1 cellular context compared by ENCODE assay signal in the genomic region with DNA sequence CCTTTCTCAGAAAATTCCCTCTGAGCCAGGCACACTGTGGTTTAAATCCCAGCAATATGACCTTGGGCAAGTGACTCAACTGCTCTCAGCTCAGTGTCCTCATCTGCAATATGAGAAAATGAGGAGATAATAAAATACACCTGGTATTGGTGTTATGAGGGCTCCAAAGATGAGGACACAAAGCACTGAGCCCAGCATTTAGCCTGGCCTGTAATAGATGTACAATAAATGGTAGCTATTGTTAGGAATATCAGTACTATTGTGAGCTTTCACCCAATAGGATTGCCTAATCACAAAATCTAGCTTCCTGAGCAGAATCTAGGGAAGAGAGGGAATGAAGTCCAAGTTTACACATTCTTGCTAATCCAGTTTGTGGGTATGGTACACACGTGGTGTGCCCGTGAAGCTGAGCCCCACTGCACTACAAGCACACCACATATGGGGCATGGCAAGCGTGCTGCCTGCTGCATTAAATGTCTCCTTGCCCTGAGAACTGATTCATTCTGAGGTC.
A peak's percentile ranks its signal among the peaks of the same experiment; 100 is the strongest.
TF ChIP-seq lines count a peak whose summit lies in the region.

No MANE protein-coding gene starts in this region.

TF ChIP-seq in HepG2, 621 proteins besides CTCF, POLR2A, EP300 and RAD21 (continued from another document and continues in another):
- TF ChIP-seq, protein P1, sequence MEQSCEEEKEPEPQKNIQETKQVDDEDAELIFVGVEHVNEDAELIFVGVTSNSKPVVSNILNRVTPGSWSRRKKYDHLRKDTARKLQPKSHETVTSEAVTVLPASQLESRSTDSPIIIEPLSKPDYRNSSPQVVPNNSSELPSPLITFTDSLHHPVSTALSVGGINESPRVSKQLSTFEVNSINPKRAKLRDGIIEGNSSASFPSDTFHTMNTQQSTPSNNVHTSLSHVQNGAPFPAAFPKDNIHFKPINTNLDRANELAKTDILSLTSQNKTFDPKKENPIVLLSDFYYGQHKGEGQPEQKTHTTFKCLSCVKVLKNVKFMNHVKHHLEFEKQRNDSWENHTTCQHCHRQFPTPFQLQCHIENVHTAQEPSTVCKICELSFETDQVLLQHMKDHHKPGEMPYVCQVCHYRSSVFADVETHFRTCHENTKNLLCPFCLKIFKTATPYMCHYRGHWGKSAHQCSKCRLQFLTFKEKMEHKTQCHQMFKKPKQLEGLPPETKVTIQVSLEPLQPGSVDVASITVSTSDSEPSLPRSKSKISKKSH (CRISPR knock-in tag; IDR thresholded peaks at IDR 0.05; ENCODE audit: borderline replicate concordance): no peak
- TF ChIP-seq ESRRA (CRISPR knock-in tag; IDR thresholded peaks at IDR 0.05; ENCODE audit: low read depth): peak; percentile 61; the same call in 1 of the 2 replicates
- peak; percentile 79 for TF ChIP-seq NFIC (IDR thresholded peaks at IDR 0.05; ENCODE audit: low read length)
- TF ChIP-seq ZMYM4 (CRISPR knock-in tag; IDR thresholded peaks at IDR 0.05): peak; percentile 65; the same call in 1 of the 2 replicates
- no peak for TF ChIP-seq MLLT10 (CRISPR knock-in tag; IDR thresholded peaks at IDR 0.05)
- TF ChIP-seq FOXA3 (CRISPR knock-in tag; IDR thresholded peaks at IDR 0.05): peak; percentile 92
- TF ChIP-seq TOPORS (CRISPR knock-in tag; IDR thresholded peaks at IDR 0.05): no peak
- TF ChIP-seq ZSCAN9 (CRISPR knock-in tag; IDR thresholded peaks at IDR 0.05; ENCODE audit: borderline replicate concordance): peak; percentile 91
- peak; percentile 79 for TF ChIP-seq MIER2 (CRISPR knock-in tag; IDR thresholded peaks at IDR 0.05)
- TF ChIP-seq ZNF761 (CRISPR knock-in tag; conservative IDR thresholded peaks at IDR 0.05): no peak
- TF ChIP-seq, protein P2, sequence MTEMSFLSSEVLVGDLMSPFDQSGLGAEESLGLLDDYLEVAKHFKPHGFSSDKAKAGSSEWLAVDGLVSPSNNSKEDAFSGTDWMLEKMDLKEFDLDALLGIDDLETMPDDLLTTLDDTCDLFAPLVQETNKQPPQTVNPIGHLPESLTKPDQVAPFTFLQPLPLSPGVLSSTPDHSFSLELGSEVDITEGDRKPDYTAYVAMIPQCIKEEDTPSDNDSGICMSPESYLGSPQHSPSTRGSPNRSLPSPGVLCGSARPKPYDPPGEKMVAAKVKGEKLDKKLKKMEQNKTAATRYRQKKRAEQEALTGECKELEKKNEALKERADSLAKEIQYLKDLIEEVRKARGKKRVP (CRISPR knock-in tag; IDR thresholded peaks at IDR 0.05): peak in 1 of 2 experiments; percentile 64; a peak in 1 of 4 replicates
- TF ChIP-seq SSRP1 (CRISPR knock-in tag; IDR thresholded peaks at IDR 0.05): no peak
- TF ChIP-seq ZNF644 (CRISPR knock-in tag; IDR thresholded peaks at IDR 0.05; ENCODE audit: low read depth): peak; percentile 62; the same call in 1 of the 2 replicates
- TF ChIP-seq DNMT1 (CRISPR knock-in tag; IDR thresholded peaks at IDR 0.05): no peak
- TF ChIP-seq ZNF367 (CRISPR knock-in tag; IDR thresholded peaks at IDR 0.05; ENCODE audit: borderline replicate concordance): no peak
- TF ChIP-seq, protein P3, sequence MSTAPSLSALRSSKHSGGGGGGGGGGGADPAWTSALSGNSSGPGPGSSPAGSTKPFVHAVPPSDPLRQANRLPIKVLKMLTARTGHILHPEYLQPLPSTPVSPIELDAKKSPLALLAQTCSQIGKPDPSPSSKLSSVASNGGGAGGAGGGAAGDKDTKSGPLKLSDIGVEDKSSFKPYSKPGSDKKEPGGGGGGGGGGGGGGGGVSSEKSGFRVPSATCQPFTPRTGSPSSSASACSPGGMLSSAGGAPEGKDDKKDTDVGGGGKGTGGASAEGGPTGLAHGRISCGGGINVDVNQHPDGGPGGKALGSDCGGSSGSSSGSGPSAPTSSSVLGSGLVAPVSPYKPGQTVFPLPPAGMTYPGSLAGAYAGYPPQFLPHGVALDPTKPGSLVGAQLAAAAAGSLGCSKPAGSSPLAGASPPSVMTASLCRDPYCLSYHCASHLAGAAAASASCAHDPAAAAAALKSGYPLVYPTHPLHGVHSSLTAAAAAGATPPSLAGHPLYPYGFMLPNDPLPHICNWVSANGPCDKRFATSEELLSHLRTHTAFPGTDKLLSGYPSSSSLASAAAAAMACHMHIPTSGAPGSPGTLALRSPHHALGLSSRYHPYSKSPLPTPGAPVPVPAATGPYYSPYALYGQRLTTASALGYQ (CRISPR knock-in tag; IDR thresholded peaks at IDR 0.05): peak; percentile 71; the same call in 1 of the 2 replicates
- TF ChIP-seq ZNF766 (CRISPR knock-in tag; IDR thresholded peaks at IDR 0.05; ENCODE audit: borderline replicate concordance): no peak
- TF ChIP-seq GABPA (IDR thresholded peaks at IDR 0.05; ENCODE audit: low read depth, low read length): no peak
- no peak for TF ChIP-seq GABPA (CRISPR knock-in tag; IDR thresholded peaks at IDR 0.05; ENCODE audit: low read depth)
- peak; percentile 80 for TF ChIP-seq PHF21A (CRISPR knock-in tag; IDR thresholded peaks at IDR 0.05)
- no peak for TF ChIP-seq ZNF263 (CRISPR knock-in tag; IDR thresholded peaks at IDR 0.05)
- TF ChIP-seq PCBP1 (IDR thresholded peaks at IDR 0.05; ENCODE audit: borderline replicate concordance, low read depth, low read length): no peak
- TF ChIP-seq, protein P4, sequence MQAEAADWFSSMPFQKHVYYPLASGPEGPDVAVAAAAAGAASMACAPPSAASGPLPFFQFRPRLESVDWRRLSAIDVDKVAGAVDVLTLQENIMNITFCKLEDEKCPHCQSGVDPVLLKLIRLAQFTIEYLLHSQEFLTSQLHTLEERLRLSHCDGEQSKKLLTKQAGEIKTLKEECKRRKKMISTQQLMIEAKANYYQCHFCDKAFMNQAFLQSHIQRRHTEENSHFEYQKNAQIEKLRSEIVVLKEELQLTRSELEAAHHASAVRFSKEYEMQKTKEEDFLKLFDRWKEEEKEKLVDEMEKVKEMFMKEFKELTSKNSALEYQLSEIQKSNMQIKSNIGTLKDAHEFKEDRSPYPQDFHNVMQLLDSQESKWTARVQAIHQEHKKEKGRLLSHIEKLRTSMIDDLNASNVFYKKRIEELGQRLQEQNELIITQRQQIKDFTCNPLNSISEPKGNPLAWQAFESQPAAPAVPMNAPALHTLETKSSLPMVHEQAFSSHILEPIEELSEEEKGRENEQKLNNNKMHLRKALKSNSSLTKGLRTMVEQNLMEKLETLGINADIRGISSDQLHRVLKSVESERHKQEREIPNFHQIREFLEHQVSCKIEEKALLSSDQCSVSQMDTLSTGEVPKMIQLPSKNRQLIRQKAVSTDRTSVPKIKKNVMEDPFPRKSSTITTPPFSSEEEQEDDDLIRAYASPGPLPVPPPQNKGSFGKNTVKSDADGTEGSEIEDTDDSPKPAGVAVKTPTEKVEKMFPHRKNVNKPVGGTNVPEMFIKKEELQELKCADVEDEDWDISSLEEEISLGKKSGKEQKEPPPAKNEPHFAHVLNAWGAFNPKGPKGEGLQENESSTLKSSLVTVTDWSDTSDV (CRISPR knock-in tag; IDR thresholded peaks at IDR 0.05): no peak
- TF ChIP-seq, protein P5, sequence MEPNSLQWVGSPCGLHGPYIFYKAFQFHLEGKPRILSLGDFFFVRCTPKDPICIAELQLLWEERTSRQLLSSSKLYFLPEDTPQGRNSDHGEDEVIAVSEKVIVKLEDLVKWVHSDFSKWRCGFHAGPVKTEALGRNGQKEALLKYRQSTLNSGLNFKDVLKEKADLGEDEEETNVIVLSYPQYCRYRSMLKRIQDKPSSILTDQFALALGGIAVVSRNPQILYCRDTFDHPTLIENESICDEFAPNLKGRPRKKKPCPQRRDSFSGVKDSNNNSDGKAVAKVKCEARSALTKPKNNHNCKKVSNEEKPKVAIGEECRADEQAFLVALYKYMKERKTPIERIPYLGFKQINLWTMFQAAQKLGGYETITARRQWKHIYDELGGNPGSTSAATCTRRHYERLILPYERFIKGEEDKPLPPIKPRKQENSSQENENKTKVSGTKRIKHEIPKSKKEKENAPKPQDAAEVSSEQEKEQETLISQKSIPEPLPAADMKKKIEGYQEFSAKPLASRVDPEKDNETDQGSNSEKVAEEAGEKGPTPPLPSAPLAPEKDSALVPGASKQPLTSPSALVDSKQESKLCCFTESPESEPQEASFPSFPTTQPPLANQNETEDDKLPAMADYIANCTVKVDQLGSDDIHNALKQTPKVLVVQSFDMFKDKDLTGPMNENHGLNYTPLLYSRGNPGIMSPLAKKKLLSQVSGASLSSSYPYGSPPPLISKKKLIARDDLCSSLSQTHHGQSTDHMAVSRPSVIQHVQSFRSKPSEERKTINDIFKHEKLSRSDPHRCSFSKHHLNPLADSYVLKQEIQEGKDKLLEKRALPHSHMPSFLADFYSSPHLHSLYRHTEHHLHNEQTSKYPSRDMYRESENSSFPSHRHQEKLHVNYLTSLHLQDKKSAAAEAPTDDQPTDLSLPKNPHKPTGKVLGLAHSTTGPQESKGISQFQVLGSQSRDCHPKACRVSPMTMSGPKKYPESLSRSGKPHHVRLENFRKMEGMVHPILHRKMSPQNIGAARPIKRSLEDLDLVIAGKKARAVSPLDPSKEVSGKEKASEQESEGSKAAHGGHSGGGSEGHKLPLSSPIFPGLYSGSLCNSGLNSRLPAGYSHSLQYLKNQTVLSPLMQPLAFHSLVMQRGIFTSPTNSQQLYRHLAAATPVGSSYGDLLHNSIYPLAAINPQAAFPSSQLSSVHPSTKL (CRISPR knock-in tag; IDR thresholded peaks at IDR 0.05): peak; percentile 98
- TF ChIP-seq ZNF552 (CRISPR knock-in tag; IDR thresholded peaks at IDR 0.05; ENCODE audit: borderline replicate concordance): no peak
- TF ChIP-seq, protein P6, sequence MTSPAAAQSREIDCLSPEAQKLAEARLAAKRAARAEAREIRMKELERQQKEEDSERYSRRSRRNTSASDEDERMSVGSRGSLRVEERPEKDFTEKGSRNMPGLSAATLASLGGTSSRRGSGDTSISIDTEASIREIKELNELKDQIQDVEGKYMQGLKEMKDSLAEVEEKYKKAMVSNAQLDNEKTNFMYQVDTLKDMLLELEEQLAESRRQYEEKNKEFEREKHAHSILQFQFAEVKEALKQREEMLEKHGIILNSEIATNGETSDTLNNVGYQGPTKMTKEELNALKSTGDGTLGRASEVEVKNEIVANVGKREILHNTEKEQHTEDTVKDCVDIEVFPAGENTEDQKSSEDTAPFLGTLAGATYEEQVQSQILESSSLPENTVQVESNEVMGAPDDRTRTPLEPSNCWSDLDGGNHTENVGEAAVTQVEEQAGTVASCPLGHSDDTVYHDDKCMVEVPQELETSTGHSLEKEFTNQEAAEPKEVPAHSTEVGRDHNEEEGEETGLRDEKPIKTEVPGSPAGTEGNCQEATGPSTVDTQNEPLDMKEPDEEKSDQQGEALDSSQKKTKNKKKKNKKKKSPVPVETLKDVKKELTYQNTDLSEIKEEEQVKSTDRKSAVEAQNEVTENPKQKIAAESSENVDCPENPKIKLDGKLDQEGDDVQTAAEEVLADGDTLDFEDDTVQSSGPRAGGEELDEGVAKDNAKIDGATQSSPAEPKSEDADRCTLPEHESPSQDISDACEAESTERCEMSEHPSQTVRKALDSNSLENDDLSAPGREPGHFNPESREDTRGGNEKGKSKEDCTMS (CRISPR knock-in tag; conservative IDR thresholded peaks at IDR 0.05): no peak
- TF ChIP-seq, protein P7, sequence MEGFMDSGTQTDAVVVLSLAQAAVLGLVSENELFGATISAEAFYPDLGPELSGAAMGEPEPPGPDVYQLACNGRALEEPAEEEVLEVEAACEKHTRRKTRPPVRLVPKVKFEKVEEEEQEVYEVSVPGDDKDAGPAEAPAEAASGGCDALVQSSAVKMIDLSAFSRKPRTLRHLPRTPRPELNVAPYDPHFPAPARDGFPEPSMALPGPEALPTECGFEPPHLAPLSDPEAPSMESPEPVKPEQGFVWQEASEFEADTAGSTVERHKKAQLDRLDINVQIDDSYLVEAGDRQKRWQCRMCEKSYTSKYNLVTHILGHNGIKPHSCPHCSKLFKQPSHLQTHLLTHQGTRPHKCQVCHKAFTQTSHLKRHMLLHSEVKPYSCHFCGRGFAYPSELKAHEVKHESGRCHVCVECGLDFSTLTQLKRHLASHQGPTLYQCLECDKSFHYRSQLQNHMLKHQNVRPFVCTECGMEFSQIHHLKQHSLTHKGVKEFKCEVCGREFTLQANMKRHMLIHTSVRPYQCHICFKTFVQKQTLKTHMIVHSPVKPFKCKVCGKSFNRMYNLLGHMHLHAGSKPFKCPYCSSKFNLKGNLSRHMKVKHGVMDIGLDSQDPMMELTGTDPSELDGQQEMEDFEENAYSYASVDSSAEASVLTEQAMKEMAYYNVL (CRISPR knock-in tag; IDR thresholded peaks at IDR 0.05; ENCODE audit: borderline replicate concordance): peak; percentile 81
- TF ChIP-seq HDAC1 (CRISPR knock-in tag; IDR thresholded peaks at IDR 0.05): peak; percentile 51; the same call in 1 of the 2 replicates
- TF ChIP-seq FOSL1 (CRISPR knock-in tag; IDR thresholded peaks at IDR 0.05; ENCODE audit: borderline replicate concordance): no peak
- TF ChIP-seq, protein P8, sequence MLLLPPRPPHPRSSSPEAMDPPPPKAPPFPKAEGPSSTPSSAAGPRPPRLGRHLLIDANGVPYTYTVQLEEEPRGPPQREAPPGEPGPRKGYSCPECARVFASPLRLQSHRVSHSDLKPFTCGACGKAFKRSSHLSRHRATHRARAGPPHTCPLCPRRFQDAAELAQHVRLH (CRISPR knock-in tag; IDR thresholded peaks at IDR 0.05; ENCODE audit: borderline replicate concordance, low read depth): peak; percentile 73; the same call in 1 of the 2 replicates
- TF ChIP-seq NCOA1 (CRISPR knock-in tag; IDR thresholded peaks at IDR 0.05): no peak
- TF ChIP-seq, protein P9, sequence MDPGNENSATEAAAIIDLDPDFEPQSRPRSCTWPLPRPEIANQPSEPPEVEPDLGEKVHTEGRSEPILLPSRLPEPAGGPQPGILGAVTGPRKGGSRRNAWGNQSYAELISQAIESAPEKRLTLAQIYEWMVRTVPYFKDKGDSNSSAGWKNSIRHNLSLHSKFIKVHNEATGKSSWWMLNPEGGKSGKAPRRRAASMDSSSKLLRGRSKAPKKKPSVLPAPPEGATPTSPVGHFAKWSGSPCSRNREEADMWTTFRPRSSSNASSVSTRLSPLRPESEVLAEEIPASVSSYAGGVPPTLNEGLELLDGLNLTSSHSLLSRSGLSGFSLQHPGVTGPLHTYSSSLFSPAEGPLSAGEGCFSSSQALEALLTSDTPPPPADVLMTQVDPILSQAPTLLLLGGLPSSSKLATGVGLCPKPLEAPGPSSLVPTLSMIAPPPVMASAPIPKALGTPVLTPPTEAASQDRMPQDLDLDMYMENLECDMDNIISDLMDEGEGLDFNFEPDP (CRISPR knock-in tag; conservative IDR thresholded peaks at IDR 0.05): no peak
- peak; percentile 88 for TF ChIP-seq DPF2 (CRISPR knock-in tag; IDR thresholded peaks at IDR 0.05; ENCODE audit: borderline replicate concordance, low read depth)
- TF ChIP-seq HNRNPLL (IDR thresholded peaks at IDR 0.05; ENCODE audit: low read depth, low read length, poor library complexity, severe bottlenecking): no peak
